ENCODE assay signal across 32 cellular contexts in genomic region chr14:101508948-101509729, GRCh38. TPM values are rescaled to one million over a fixed set of nuclear protein-coding genes. Genes with fewer than 3 reads are reported as not detected.
DNase-seq lines count a peak whose midpoint lies in the region; ATAC-seq and TF ChIP-seq lines count a peak whose summit lies in the region.
"Had no signal": no experiment of that assay in that cellular context is flagged by ENCODE, and none has a peak within 500 bp of the region (broad histone marks: within the 10 kb centered on the region; RNA-seq: fewer than 3 reads in every experiment).

No MANE protein-coding gene starts in this region.

- no peaks in the 10 kb centered on the region for H3K4me1 Mint-ChIP-seq in activated CD4-positive, alpha-beta T cell treated with anti-CD3 and anti-CD28 coated beads for 36 hours
- H3K4me1 Mint-ChIP-seq in CD14-positive monocyte: peaks cover 5% of the 10 kb centered on the region
- no peaks in the 10 kb centered on the region for H3K4me1 Mint-ChIP-seq in endodermal cell
- H3K4me1 Mint-ChIP-seq: activated CD4-positive, alpha-beta T cell treated with anti-CD3 and anti-CD28 coated beads, Interleukin-2, amount 10 ng/mL, durations not matched to agents 7 days and 5 days; CD4-positive, CD25-positive, alpha-beta regulatory T cell; naive B cell had no signal

- no peak overlapping the region for H3K9ac ChIP-seq in endodermal cell (ENCODE audit: extremely low read depth, low read length, poor library complexity, severe bottlenecking)
- H3K9ac ChIP-seq: GM23248 had no signal

- H3K36me3 Mint-ChIP-seq in activated CD4-positive, alpha-beta T cell treated with anti-CD3 and anti-CD28 coated beads for 36 hours (ENCODE audit: low read depth): no peaks in the 10 kb centered on the region
- no peaks in the 10 kb centered on the region for H3K36me3 Mint-ChIP-seq in CD14-positive monocyte
- H3K36me3 Mint-ChIP-seq in endodermal cell (ENCODE audit: low read depth): no peaks in the 10 kb centered on the region
- H3K36me3 Mint-ChIP-seq: CD4-positive, CD25-positive, alpha-beta regulatory T cell; naive B cell had no signal

- H3K4me3 ChIP-seq in dorsolateral prefrontal cortex (no peak overlapping the region), mucosa of descending colon (no peak overlapping the region), endodermal cell (ENCODE audit: low read length) (no peak overlapping the region)
- H3K4me3 ChIP-seq: gastrocnemius medialis, GM23248, hepatocyte, Peyer's patch, SJSA1 had no signal

- H3K27me3 ChIP-seq in dorsolateral prefrontal cortex (peaks cover 0 to 5% (median 0%) of the 10 kb centered on the region in 45 donors), endodermal cell (ENCODE audit: control insufficient read depth, insufficient read depth, low read length, poor library complexity, severe bottlenecking) (no peaks in the 10 kb centered on the region)
- H3K27me3 ChIP-seq: hepatocyte, Peyer's patch, SJSA1 had no signal

- H3K9me3 Mint-ChIP-seq in activated CD4-positive, alpha-beta T cell treated with anti-CD3 and anti-CD28 coated beads for 36 hours (ENCODE audit: low read depth): no peaks in the 10 kb centered on the region
- peaks cover 0 to 4% (median 1%) of the 10 kb centered on the region in 7 donors for H3K9me3 Mint-ChIP-seq in CD14-positive monocyte
- H3K9me3 Mint-ChIP-seq in endodermal cell: no peaks in the 10 kb centered on the region
- H3K9me3 Mint-ChIP-seq: activated CD4-positive, alpha-beta T cell treated with anti-CD3 and anti-CD28 coated beads, Interleukin-2, amount 10 ng/mL, durations not matched to agents 7 days and 5 days had no signal

- POLR2A ChIA-PET in activated CD4-positive, alpha-beta T cell treated with anti-CD3 and anti-CD28 coated beads for 36 hours (lab: Charles Lee): no interaction called here

- no peak overlapping the region for H3K4me3 Mint-ChIP-seq in activated CD4-positive, alpha-beta T cell treated with anti-CD3 and anti-CD28 coated beads for 36 hours
- H3K4me3 Mint-ChIP-seq in CD14-positive monocyte (no peak overlapping the region), endodermal cell (no peak overlapping the region)
- H3K4me3 Mint-ChIP-seq: activated CD4-positive, alpha-beta T cell treated with anti-CD3 and anti-CD28 coated beads, Interleukin-2, amount 10 ng/mL, durations not matched to agents 7 days and 5 days had no signal

- peak; percentile 0 for DNase-seq in activated CD4-positive, alpha-beta T cell treated with anti-CD3 and anti-CD28 coated beads for 36 hours
- DNase-seq in activated CD4-positive, alpha-beta T cell treated with anti-CD3 and anti-CD28 coated beads, Interleukin-2, amount 50 U/mL, for 4 hours: no peak
- DNase-seq in CD14-positive monocyte (ENCODE audit: low spot score): peak; percentile 37
- peak in 6 of 10 donors; percentile 3 to 28 (median 22) for DNase-seq in dorsolateral prefrontal cortex
- peak in 2 of 3 donors; percentile 6 to 33 for DNase-seq in mucosa of descending colon
- no peak for DNase-seq in dedifferentiated amniotic fluid mesenchymal stem cell (ENCODE audit: extremely low spot score)
- no peak for DNase-seq in endodermal cell
- DNase-seq: activated CD4-positive, alpha-beta T cell treated with anti-CD3 and anti-CD28 coated beads, Interleukin-2, amount 10 ng/mL, durations not matched to agents 7 days and 5 days; activated gamma-delta T cell treated with Interleukin-2 at 50 U/mL for 16 hours; activated T-cell treated with anti-CD3 and anti-CD28 coated beads, Interleukin-2, amount 50 U/mL, for 1 hour; Calu3; CD4-positive, CD25-positive, alpha-beta regulatory T cell; central memory CD4-positive, alpha-beta T cell; DND-41; GM23248; naive B cell; NCI-H1092 treated with DMSO at 0.1 percent for 48 hours; NCI-H1694 treated with DMSO at 0.1 percent for 48 hours; NCI-H446; NCI-H748 treated with DMSO at 0.1 percent for 48 hours; small intestine; stimulated activated naive CD4-positive, alpha-beta T cell treated with Interleukin-2 at 50 U/mL for 16 hours had no signal

- no peak overlapping the region for H3K27ac ChIP-seq in dorsolateral prefrontal cortex
- no peak overlapping the region for H3K27ac ChIP-seq in endodermal cell (ENCODE audit: low read depth, low read length)
- H3K27ac ChIP-seq: 22Rv1, gastrocnemius medialis, GM23248, hepatocyte, Peyer's patch, SJSA1 had no signal

- H3K4me1 ChIP-seq in mucosa of descending colon (ENCODE audit: low read depth) (no peaks in the 10 kb centered on the region), endodermal cell (ENCODE audit: control insufficient read depth, insufficient read depth, low read length) (no peaks in the 10 kb centered on the region)
- H3K4me1 ChIP-seq: gastrocnemius medialis, Peyer's patch, SJSA1 had no signal

- CTCF ChIA-PET in activated CD4-positive, alpha-beta T cell treated with anti-CD3 and anti-CD28 coated beads for 36 hours (lab: Charles Lee): no interaction called here

- no peak overlapping the region for H3K27ac Mint-ChIP-seq in activated CD4-positive, alpha-beta T cell treated with anti-CD3 and anti-CD28 coated beads for 36 hours
- no peak overlapping the region for H3K27ac Mint-ChIP-seq in CD14-positive monocyte
- no peak overlapping the region for H3K27ac Mint-ChIP-seq in endodermal cell
- H3K27ac Mint-ChIP-seq: activated CD4-positive, alpha-beta T cell treated with anti-CD3 and anti-CD28 coated beads, Interleukin-2, amount 10 ng/mL, durations not matched to agents 7 days and 5 days; naive B cell had no signal

- H3K27me3 Mint-ChIP-seq in activated CD4-positive, alpha-beta T cell treated with anti-CD3 and anti-CD28 coated beads for 36 hours: no peaks in the 10 kb centered on the region
- H3K27me3 Mint-ChIP-seq in CD14-positive monocyte (ENCODE audit: low read depth in 3 of 3) (peaks cover 1 to 8% (median 6%) of the 10 kb centered on the region in 3 donors), endodermal cell (ENCODE audit: insufficient read depth) (peaks cover under 1% of the 10 kb centered on the region)
- H3K27me3 Mint-ChIP-seq: activated CD4-positive, alpha-beta T cell treated with anti-CD3 and anti-CD28 coated beads, Interleukin-2, amount 10 ng/mL, durations not matched to agents 7 days and 5 days; CD4-positive, CD25-positive, alpha-beta regulatory T cell had no signal

- H3K9me3 ChIP-seq in mucosa of descending colon (no peaks in the 10 kb centered on the region), endodermal cell (ENCODE audit: control insufficient read depth, low read length) (no peaks in the 10 kb centered on the region)
- H3K9me3 ChIP-seq: gastrocnemius medialis, Peyer's patch, SJSA1 had no signal

- intact Hi-C loops in activated CD4-positive, alpha-beta T cell treated with anti-CD3 and anti-CD28 coated beads for 36 hours (cut with DNase I, micrococcal nuclease): no loop called here
- intact Hi-C loops in CD14-positive monocyte (cut with micrococcal nuclease) (no loop called here), dorsolateral prefrontal cortex (cut with DNase I) (no loop called here), mucosa of descending colon (cut with DNase I, micrococcal nuclease) (no loop called here)

- ATAC-seq in activated CD4-positive, alpha-beta T cell treated with anti-CD3 and anti-CD28 coated beads for 36 hours: no peak
- ATAC-seq in mucosa of descending colon (no peak), GM18498 (IDR thresholded peaks at IDR 0.05; ENCODE audit: unreplicated experiment) (no peak)
- ATAC-seq: gastrocnemius medialis had no signal

- no peak for TF ChIP-seq CTCF in CD14-positive monocyte (IDR thresholded peaks at IDR 0.05)
- no peak for TF ChIP-seq CTCF in dorsolateral prefrontal cortex (IDR thresholded peaks at IDR 0.05 in 54 of 56, conservative IDR thresholded peaks at IDR 0.05 in 2 of 56; ENCODE audit: low read depth in 1 of 56, partially characterized antibody in 56 of 56)
- no peak for TF ChIP-seq CTCF in mucosa of descending colon (IDR thresholded peaks at IDR 0.05)
- TF ChIP-seq CTCF in endodermal cell (conservative IDR thresholded peaks at IDR 0.05): no peak

- H3K36me3 ChIP-seq in mucosa of descending colon (ENCODE audit: low read depth) (no peaks in the 10 kb centered on the region), endodermal cell (ENCODE audit: control insufficient read depth, insufficient read depth, low read length) (no peaks in the 10 kb centered on the region)
- H3K36me3 ChIP-seq: gastrocnemius medialis, Peyer's patch, SJSA1 had no signal

- 94 to 96% methylated on average over 9 to 18 of the region's 18 CpGs for WGBS in endodermal cell (ENCODE audit: insufficient coverage in 1 of 2, insufficient read length in 1 of 2), 2 experiments

RNA-seq across cellular contexts. Expression of gene DIO3, which starts 52.2 kb away (rescaled TPM):
- total RNA-seq in activated CD4-positive, alpha-beta T cell treated with anti-CD3 and anti-CD28 coated beads for 36 hours: not detected
- polyA plus RNA-seq in CD14-positive monocyte: not detected
- total RNA-seq in dorsolateral prefrontal cortex: 1 to 10 TPM in 43 of 120 experiments, under 1 TPM in 72, not detected in 5; 0.20 to 3.3 (median 0.79) TPM
- 1 to 10 TPM; 1.8 to 2.5 (median 1.9) TPM for total RNA-seq in mucosa of descending colon
- total RNA-seq in endodermal cell: 10 to 100 TPM; 24.2 to 60.5 TPM
- polyA plus RNA-seq in endodermal cell (2013, experiment 1 of 2): 27.3 TPM
- polyA plus RNA-seq in endodermal cell (2013, experiment 2 of 2): 37.6 TPM
- total RNA-seq: activated CD4-positive, alpha-beta T cell treated with anti-CD3 and anti-CD28 coated beads, Interleukin-2, amount 10 ng/mL, durations not matched to agents 7 days and 5 days; CD4-positive, CD25-positive, alpha-beta regulatory T cell; endothelial cell of umbilical vein; GM23248; HT1080; pulmonary artery endothelial cell; SJSA1 had no signal
- polyA plus RNA-seq: CD4-positive, CD25-positive, alpha-beta regulatory T cell; endothelial cell of umbilical vein; fibroblast of lung; GM23248 had no signal

Comparison
In these comparisons a context has a peak if more than half of its experiments do, and no peak if none do; other contexts are left out.
1. DNase-seq: peak in activated CD4-positive, alpha-beta T cell treated with anti-CD3 and anti-CD28 coated beads for 36 hours (single experiment), CD14-positive monocyte (single experiment), dorsolateral prefrontal cortex (6 of 10) and mucosa of descending colon (2 of 3); none in activated CD4-positive, alpha-beta T cell treated with anti-CD3 and anti-CD28 coated beads, Interleukin-2, amount 50 U/mL, for 4 hours (0 of 2), dedifferentiated amniotic fluid mesenchymal stem cell (single experiment) and endodermal cell (single experiment).
2. RNA of gene DIO3, which starts 52.2 kb away (total RNA-seq): 24.2 to 60.5 TPM in endodermal cell; 1.8 to 2.5 TPM in mucosa of descending colon, 0.20 to 3.3 TPM in dorsolateral prefrontal cortex and not detected in activated CD4-positive, alpha-beta T cell treated with anti-CD3 and anti-CD28 coated beads for 36 hours; every median in the first group is over 4 times any median in the second.